In the genomic region with DNA sequence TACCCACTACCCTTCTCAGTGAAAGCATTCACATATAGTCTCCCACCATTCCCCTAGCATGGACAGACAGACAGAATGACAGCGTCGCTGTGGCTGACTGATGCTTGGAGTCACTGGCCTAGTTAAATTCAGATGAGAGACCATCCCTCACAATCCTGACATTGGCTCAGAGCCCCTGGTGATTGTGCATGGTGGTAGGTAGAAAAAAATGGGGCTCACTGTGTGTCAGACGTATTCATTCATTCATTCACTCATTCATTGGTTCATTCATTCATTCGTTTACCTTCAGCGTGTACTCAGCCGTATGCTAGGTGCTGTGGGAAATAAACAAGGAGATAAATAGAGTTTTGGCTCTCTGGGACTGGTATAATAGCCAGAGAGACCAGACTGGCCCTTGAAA, we compare ENCODE assay signal across 2 cellular contexts.
TF ChIP-seq lines count a peak whose summit lies in the region.

No MANE protein-coding gene starts in this region.

TF ChIP-seq in GM12878, 131 proteins besides CTCF, POLR2A, EP300 and RAD21:
- TF ChIP-seq, protein P1, sequence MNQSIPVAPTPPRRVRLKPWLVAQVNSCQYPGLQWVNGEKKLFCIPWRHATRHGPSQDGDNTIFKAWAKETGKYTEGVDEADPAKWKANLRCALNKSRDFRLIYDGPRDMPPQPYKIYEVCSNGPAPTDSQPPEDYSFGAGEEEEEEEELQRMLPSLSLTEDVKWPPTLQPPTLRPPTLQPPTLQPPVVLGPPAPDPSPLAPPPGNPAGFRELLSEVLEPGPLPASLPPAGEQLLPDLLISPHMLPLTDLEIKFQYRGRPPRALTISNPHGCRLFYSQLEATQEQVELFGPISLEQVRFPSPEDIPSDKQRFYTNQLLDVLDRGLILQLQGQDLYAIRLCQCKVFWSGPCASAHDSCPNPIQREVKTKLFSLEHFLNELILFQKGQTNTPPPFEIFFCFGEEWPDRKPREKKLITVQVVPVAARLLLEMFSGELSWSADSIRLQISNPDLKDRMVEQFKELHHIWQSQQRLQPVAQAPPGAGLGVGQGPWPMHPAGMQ (IDR thresholded peaks at IDR 0.05; ENCODE audit: borderline replicate concordance), result no peak
- TF ChIP-seq ZNF24 (IDR thresholded peaks at IDR 0.05) (0 out of 2 replicates have a peak, but pooled peaks have one; percentile 24), GATAD2B (conservative IDR thresholded peaks at IDR 0.05; ENCODE audit: low read depth) (no peak), BHLHE40 (IDR thresholded peaks at IDR 0.05; ENCODE audit: borderline replicate concordance in 1 of 2, low read depth in 2 of 2, low read length in 1 of 2) (no peak)

TF ChIP-seq in neural cell, 6 proteins besides CTCF, POLR2A, EP300 and RAD21:
- TF ChIP-seq, protein P2, sequence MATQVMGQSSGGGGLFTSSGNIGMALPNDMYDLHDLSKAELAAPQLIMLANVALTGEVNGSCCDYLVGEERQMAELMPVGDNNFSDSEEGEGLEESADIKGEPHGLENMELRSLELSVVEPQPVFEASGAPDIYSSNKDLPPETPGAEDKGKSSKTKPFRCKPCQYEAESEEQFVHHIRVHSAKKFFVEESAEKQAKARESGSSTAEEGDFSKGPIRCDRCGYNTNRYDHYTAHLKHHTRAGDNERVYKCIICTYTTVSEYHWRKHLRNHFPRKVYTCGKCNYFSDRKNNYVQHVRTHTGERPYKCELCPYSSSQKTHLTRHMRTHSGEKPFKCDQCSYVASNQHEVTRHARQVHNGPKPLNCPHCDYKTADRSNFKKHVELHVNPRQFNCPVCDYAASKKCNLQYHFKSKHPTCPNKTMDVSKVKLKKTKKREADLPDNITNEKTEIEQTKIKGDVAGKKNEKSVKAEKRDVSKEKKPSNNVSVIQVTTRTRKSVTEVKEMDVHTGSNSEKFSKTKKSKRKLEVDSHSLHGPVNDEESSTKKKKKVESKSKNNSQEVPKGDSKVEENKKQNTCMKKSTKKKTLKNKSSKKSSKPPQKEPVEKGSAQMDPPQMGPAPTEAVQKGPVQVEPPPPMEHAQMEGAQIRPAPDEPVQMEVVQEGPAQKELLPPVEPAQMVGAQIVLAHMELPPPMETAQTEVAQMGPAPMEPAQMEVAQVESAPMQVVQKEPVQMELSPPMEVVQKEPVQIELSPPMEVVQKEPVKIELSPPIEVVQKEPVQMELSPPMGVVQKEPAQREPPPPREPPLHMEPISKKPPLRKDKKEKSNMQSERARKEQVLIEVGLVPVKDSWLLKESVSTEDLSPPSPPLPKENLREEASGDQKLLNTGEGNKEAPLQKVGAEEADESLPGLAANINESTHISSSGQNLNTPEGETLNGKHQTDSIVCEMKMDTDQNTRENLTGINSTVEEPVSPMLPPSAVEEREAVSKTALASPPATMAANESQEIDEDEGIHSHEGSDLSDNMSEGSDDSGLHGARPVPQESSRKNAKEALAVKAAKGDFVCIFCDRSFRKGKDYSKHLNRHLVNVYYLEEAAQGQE (IDR thresholded peaks at IDR 0.05; ENCODE audit: borderline replicate concordance), result no peak
- TF ChIP-seq EZH2 (IDR thresholded peaks at IDR 0.05; ENCODE audit: borderline replicate concordance, insufficient read depth, low read length, poor library complexity, severe bottlenecking), result no peak
- TF ChIP-seq POLR2AphosphoS5 (IDR thresholded peaks at IDR 0.05), result no peak
- no peak for TF ChIP-seq MXI1 (conservative IDR thresholded peaks at IDR 0.05; ENCODE audit: poor library complexity, severe bottlenecking)
- no peak for TF ChIP-seq SMC3 (conservative IDR thresholded peaks at IDR 0.05; ENCODE audit: poor library complexity)
- TF ChIP-seq TAF1 (IDR thresholded peaks at IDR 0.05; ENCODE audit: low read depth), result no peak
